In the genomic region with DNA sequence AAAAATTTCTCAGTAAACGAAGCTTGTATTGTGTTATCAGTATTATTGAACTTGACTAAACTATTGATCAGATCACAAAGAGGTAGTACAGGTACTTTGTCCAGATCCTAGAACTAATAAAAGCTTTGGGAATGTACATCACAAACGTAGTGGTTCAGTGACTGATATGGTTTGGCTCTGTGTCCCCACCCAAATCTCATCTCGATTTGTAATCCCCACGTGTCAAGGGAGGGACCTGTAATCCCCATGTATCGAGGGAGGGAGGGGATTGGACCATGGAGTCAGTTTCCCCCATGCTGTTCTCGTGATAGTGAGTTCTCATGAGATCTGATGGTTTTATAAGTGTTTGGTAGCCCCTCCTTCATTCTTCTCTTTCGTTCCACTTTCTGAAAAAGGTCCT, we compare ENCODE assay signal across 1 cellular context.
A peak's percentile ranks its signal among the peaks of the same experiment; 100 is the strongest.
TF ChIP-seq lines count a peak whose summit lies in the region.

No MANE protein-coding gene starts in this region.

TF ChIP-seq in K562, 482 proteins besides CTCF, POLR2A, EP300 and RAD21:
- TF ChIP-seq, protein P1, sequence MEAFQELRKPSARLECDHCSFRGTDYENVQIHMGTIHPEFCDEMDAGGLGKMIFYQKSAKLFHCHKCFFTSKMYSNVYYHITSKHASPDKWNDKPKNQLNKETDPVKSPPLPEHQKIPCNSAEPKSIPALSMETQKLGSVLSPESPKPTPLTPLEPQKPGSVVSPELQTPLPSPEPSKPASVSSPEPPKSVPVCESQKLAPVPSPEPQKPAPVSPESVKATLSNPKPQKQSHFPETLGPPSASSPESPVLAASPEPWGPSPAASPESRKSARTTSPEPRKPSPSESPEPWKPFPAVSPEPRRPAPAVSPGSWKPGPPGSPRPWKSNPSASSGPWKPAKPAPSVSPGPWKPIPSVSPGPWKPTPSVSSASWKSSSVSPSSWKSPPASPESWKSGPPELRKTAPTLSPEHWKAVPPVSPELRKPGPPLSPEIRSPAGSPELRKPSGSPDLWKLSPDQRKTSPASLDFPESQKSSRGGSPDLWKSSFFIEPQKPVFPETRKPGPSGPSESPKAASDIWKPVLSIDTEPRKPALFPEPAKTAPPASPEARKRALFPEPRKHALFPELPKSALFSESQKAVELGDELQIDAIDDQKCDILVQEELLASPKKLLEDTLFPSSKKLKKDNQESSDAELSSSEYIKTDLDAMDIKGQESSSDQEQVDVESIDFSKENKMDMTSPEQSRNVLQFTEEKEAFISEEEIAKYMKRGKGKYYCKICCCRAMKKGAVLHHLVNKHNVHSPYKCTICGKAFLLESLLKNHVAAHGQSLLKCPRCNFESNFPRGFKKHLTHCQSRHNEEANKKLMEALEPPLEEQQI (IDR thresholded peaks at IDR 0.05), result peak; percentile 79
- peak; percentile 51 for TF ChIP-seq CC2D1A (IDR thresholded peaks at IDR 0.05)
- TF ChIP-seq NFIC (IDR thresholded peaks at IDR 0.05), result no peak
